ENCODE assay signal across 8 cellular contexts in the genomic region with DNA sequence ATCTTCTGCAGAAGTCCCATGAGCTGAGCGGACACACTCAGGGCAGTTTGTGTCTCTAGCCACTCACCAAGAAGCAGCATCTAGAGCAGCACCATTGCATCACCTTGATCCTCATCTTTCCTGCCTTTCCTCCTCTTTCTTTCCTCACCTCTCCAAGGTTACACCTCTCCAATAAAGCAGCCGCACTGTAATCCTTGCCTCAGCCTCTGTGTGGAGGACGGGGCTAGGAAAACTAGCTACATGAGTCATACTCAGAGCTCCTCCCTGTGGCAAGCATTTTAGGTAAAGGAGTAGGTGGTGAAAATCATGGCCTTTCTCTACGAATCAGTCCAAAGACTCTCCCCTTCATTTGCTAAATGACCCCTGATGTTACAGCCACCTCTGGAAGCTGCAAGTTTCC.
A peak's percentile ranks its signal among the peaks of the same experiment; 100 is the strongest.
DNase-seq lines count a peak whose midpoint lies in the region; ATAC-seq and TF ChIP-seq lines count a peak whose summit lies in the region.

No MANE protein-coding gene starts in this region.

- peaks cover 7% of the 10 kb centered on the region; the same call in 1 of the 2 replicates for H3K4me1 ChIP-seq in PC-9 (replicated peaks; ENCODE audit: insufficient read depth)
- no peaks in the 10 kb centered on the region for H3K4me1 ChIP-seq in upper lobe of right lung

- H3K4me3 ChIP-seq in PC-9 (no peak overlapping the region), upper lobe of right lung (no peak overlapping the region)

- H3K9me2 ChIP-seq in PC-9 (ENCODE audit: insufficient read depth), result no peaks in the 10 kb centered on the region

- no peak overlapping the region for H3K27ac ChIP-seq in PC-9
- H3K27ac ChIP-seq in upper lobe of right lung, result no peak overlapping the region

- POLR2A ChIA-PET in PC-9 (lab: Charles Lee; ENCODE audit: unreplicated experiment), result no interaction called here

- no peak for TF ChIP-seq POLR2A in GM18505 (IDR thresholded peaks at IDR 0.05; ENCODE audit: borderline replicate concordance, extremely low read depth, insufficient read depth, insufficient read length)

- H2AFZ ChIP-seq in PC-9, result peak overlapping the region; percentile 9; the same call in 1 of the 2 replicates

- H3K4me2 ChIP-seq in PC-9, result 0 out of 2 replicates have a peak overlapping the region, but pooled peaks have one; percentile 14

- H3F3A ChIP-seq in PC-9 (ENCODE audit: insufficient read depth, low read depth), result no peaks in the 10 kb centered on the region

- DNase-seq in 8988T, result peak; percentile 33
- DNase-seq in PC-9, result peak; percentile 27 to 56
- DNase-seq in left cardiac atrium, result no peak
- no peak for DNase-seq in upper lobe of right lung
- DNase-seq in T-helper 1 cell, result no peak
- DNase-seq in stimulated activated CD4-positive, alpha-beta T cell treated with anti-CD3 and anti-CD28 coated beads, Interleukin-4, amount 100 ng/mL, for 4 hours, result no peak

- H4K20me1 ChIP-seq in PC-9 (ENCODE audit: insufficient read depth), result no peaks in the 10 kb centered on the region

- CTCF ChIA-PET in PC-9 (lab: Charles Lee), result interaction anchor here (0.6 kb wide), 1 partner anchor 77 kb away, joined by 10 read pairs; no protein-coding TSS in a partner anchor

- no peaks in the 10 kb centered on the region for H3K9me3 ChIP-seq in PC-9 (ENCODE audit: insufficient read depth, low read depth)
- H3K9me3 ChIP-seq in upper lobe of right lung, result no peaks in the 10 kb centered on the region

- no peaks in the 10 kb centered on the region for H3K27me3 ChIP-seq in PC-9 (ENCODE audit: insufficient read depth, low read depth)
- peaks cover 12% of the 10 kb centered on the region for H3K27me3 ChIP-seq in upper lobe of right lung

- intact Hi-C loops in PC-9 (cut with micrococcal nuclease; ENCODE audit: unreplicated experiment) (no loop called here), left cardiac atrium (cut with DNase I) (loop anchor here (5.0 to 10.0 kb wide), 4 partner anchors 157 to 537 kb away; no protein-coding TSS in a partner anchor), upper lobe of right lung (cut with DNase I) (no loop called here)

- no TSS peak for BruUV-seq in PC-9 (replicated peaks; lab: Mats Ljungman, UMichigan)

- TF ChIP-seq CTCF in PC-9 (conservative IDR thresholded peaks at IDR 0.05) (no peak; the same call in 1 of the 2 replicates), upper lobe of right lung (IDR thresholded peaks at IDR 0.05) (no peak)

- H3K36me3 ChIP-seq in PC-9 (ENCODE audit: low read depth) (no peaks in the 10 kb centered on the region), upper lobe of right lung (no peaks in the 10 kb centered on the region)

- ATAC-seq in GM21529 (IDR thresholded peaks at IDR 0.05; ENCODE audit: unreplicated experiment) (peak; percentile 51), left cardiac atrium (peak; percentile 51 to 78), upper lobe of right lung (peak; percentile 90), GM18505 (IDR thresholded peaks at IDR 0.05; ENCODE audit: unreplicated experiment) (no peak)

- H3K79me2 ChIP-seq in PC-9 (ENCODE audit: low read depth), result no peaks in the 10 kb centered on the region

Comparison
In these comparisons a context has a peak if more than half of its experiments do, and no peak if none do; other contexts are left out.
1. DNase-seq: peak in 8988T (single experiment) and PC-9 (2 of 2); none in left cardiac atrium (single experiment), upper lobe of right lung (single experiment), T-helper 1 cell (0 of 5) and stimulated activated CD4-positive, alpha-beta T cell treated with anti-CD3 and anti-CD28 coated beads, Interleukin-4, amount 100 ng/mL, for 4 hours (0 of 2).
2. intact Hi-C loops: an anchor here in left cardiac atrium (5.0 to 10.0 kb wide); none called in PC-9 and upper lobe of right lung.